In genomic region chr17:76080207-76080933, GRCh38 we compare ENCODE assay signal across 10 cellular contexts. TPM values are rescaled to one million over a fixed set of nuclear protein-coding genes. Genes with fewer than 3 reads are reported as not detected.
DNase-seq lines count a peak whose midpoint lies in the region; ATAC-seq and TF ChIP-seq lines count a peak whose summit lies in the region.
"Had no signal": no experiment of that assay in that cellular context is flagged by ENCODE, and none has a peak within 500 bp of the region (broad histone marks: within the 10 kb centered on the region; RNA-seq: fewer than 3 reads in every experiment).

No MANE protein-coding gene starts in this region.

- no TSS peak for BruUV-seq in Panc1 (replicated peaks; lab: Mats Ljungman, UMichigan)

- TF ChIP-seq CTCF in Panc1 (IDR thresholded peaks at IDR 0.05), result no peak
- no peak for TF ChIP-seq CTCF in esophagus muscularis mucosa (IDR thresholded peaks at IDR 0.05)

- no peak for DNase-seq in Panc1 (ENCODE audit: low read depth, low spot score)
- peak; percentile 71 for DNase-seq in left kidney (ENCODE audit: low read depth, low spot score)
- DNase-seq in NCI-H526 treated with DMSO at 0.1 percent for 48 hours (lab: John Stamatoyannopoulos, UW), result no peak
- no peak for DNase-seq in esophagus muscularis mucosa (ENCODE audit: extremely low spot score)
- DNase-seq: hippocampal formation had no signal

- 9% methylated on average over 14 of the region's 19 CpGs for WGBS in esophagus muscularis mucosa

- in situ Hi-C loops in Panc1 (cut with HindIII; ENCODE audit: low pct_unique_long_range_greater_than_20kb, low sequenced_read_pairs), result no loop called here

- H3K9me3 ChIP-seq in ES-I3 (ENCODE audit: control insufficient read depth, insufficient read depth, low read length) (no peaks in the 10 kb centered on the region), Panc1 (ENCODE audit: control insufficient read depth, insufficient read depth, low read depth, low read length) (no peaks in the 10 kb centered on the region), esophagus muscularis mucosa (no peaks in the 10 kb centered on the region)

- CTCF ChIA-PET in Panc1 (lab: Charles Lee), result no interaction called here

- no peak for TF ChIP-seq POLR2A in esophagus muscularis mucosa (IDR thresholded peaks at IDR 0.05; ENCODE audit: low read depth)

- no peak for TF ChIP-seq EP300 in esophagus muscularis mucosa (IDR thresholded peaks at IDR 0.05)

- H3K36me3 ChIP-seq in ES-I3 (ENCODE audit: insufficient read depth, low read length) (peaks cover 16% of the 10 kb centered on the region), Panc1 (ENCODE audit: control insufficient read depth, insufficient read depth, low read length) (0 out of 2 replicates have a peak, but pooled peaks cover 3% of the 10 kb centered on the region), esophagus muscularis mucosa (peaks cover 24 to 37% (median 32%) of the 10 kb centered on the region in 4 donors)

- POLR2A ChIA-PET in Panc1 (lab: Charles Lee), result interaction anchor here (0.7 kb wide), 1 partner anchor 82 kb away, joined by 3 read pairs; no protein-coding TSS in a partner anchor

- H3K27ac ChIP-seq in Panc1 (ENCODE audit: low read length), result no peak overlapping the region
- no peak overlapping the region for H3K27ac ChIP-seq in esophagus muscularis mucosa (replicated peaks in 1 of 4)

- 0 out of 2 replicates have a peak overlapping the region, but pooled peaks have one; percentile 4 for H3K9ac ChIP-seq in ES-I3 (ENCODE audit: low read depth, low read length)

- intact Hi-C loops in Panc1 (cut with micrococcal nuclease; ENCODE audit: unreplicated experiment) (no loop called here), esophagus muscularis mucosa (cut with DNase I) (no loop called here)

- peaks cover 16% of the 10 kb centered on the region; the same call in 1 of the 2 replicates for H3K4me1 ChIP-seq in ES-I3 (ENCODE audit: insufficient read depth, low read length)
- H3K4me1 ChIP-seq in Panc1 (ENCODE audit: control insufficient read depth, insufficient read depth, low read length), result peaks cover 10% of the 10 kb centered on the region
- H3K4me1 ChIP-seq in esophagus muscularis mucosa, result peaks cover 26 to 41% (median 32%) of the 10 kb centered on the region in 4 donors

- H3K27me3 ChIP-seq in Panc1 (ENCODE audit: control insufficient read depth, insufficient read depth, low read length) (no peaks in the 10 kb centered on the region), esophagus muscularis mucosa (peaks cover 7 to 49% (median 31%) of the 10 kb centered on the region in 4 donors)

- ATAC-seq in Panc1 (peak; percentile 8), HG03521 (IDR thresholded peaks at IDR 0.05; ENCODE audit: unreplicated experiment) (no peak)

- H3K4me3 ChIP-seq in Panc1 (ENCODE audit: low read depth in 2 of 2, low read length in 2 of 2) (no peak overlapping the region), esophagus muscularis mucosa (no peak overlapping the region)

RNA-seq across cellular contexts. Expression of gene ZACN, which starts 1.4 kb away (rescaled TPM):
- total RNA-seq in Panc1 (2021; ENCODE audit: unreplicated experiment) (not detected), esophagus muscularis mucosa (under 1 TPM in 1 of 4 donors, not detected in 3; 0.13 TPM)
- 42.5 TPM for polyA plus RNA-seq in Panc1 (2012; ENCODE audit: insufficient read length)
- total RNA-seq: G401, omental fat pad had no signal

RNA-seq across cellular contexts. Expression of gene GALR2, which starts 5.8 kb away (rescaled TPM):
- total RNA-seq in Panc1 (2021; ENCODE audit: unreplicated experiment), result 0.41 TPM
- 1.6 TPM for polyA plus RNA-seq in Panc1 (2012; ENCODE audit: insufficient read length)
- total RNA-seq in esophagus muscularis mucosa, result under 1 TPM in 1 of 4 donors, not detected in 3; 0.50 TPM

RNA-seq across cellular contexts. Expression of gene SRP68, which starts 8.1 kb away (rescaled TPM):
- total RNA-seq in Panc1 (2021; ENCODE audit: unreplicated experiment), result 100 TPM
- polyA plus RNA-seq in Panc1 (2012; ENCODE audit: insufficient read length), result 93.8 TPM
- 10 to 100 TPM; 41.9 to 56.9 (median 50.0) TPM for total RNA-seq in esophagus muscularis mucosa

RNA-seq across cellular contexts. Expression of gene EXOC7, which starts 23.2 kb away (rescaled TPM):
- 190 TPM for total RNA-seq in Panc1 (2021; ENCODE audit: unreplicated experiment)
- 127 TPM for polyA plus RNA-seq in Panc1 (2012; ENCODE audit: insufficient read length)
- 10 to 100 TPM; 65.2 to 94.4 (median 77.1) TPM for total RNA-seq in esophagus muscularis mucosa

RNA-seq across cellular contexts. Expression of gene EVPL, which starts 53.3 kb away (rescaled TPM):
- 36.4 TPM for total RNA-seq in Panc1 (2021; ENCODE audit: unreplicated experiment)
- 44.9 TPM for polyA plus RNA-seq in Panc1 (2012; ENCODE audit: insufficient read length)
- 1 to 10 TPM in 2 of 4 donors, under 1 TPM in 2; 0.19 to 2.1 (median 1.1) TPM for total RNA-seq in esophagus muscularis mucosa
- polyA plus RNA-seq: IgD-negative memory B cell had no signal
